16 cellular contexts compared by ENCODE assay signal in genomic region chr5:22500521-22500920, GRCh38.
A peak's percentile ranks its signal among the peaks of the same experiment; 100 is the strongest.
DNase-seq lines count a peak whose midpoint lies in the region; ATAC-seq, FAIRE-seq and TF ChIP-seq lines count a peak whose summit lies in the region.
"Had no signal": no experiment of that assay in that cellular context is flagged by ENCODE, and none has a peak within 500 bp of the region (broad histone marks: within the 10 kb centered on the region; RNA-seq: fewer than 3 reads in every experiment).

No MANE protein-coding gene starts in this region.

- ATAC-seq in body of pancreas: no peak
- ATAC-seq: CD8-positive, alpha-beta T cell; HCT116; HepG2 had no signal

- H3K27ac ChIP-seq in WERI-Rb-1 (peak overlapping the region; percentile 23), body of pancreas (no peak overlapping the region)
- H3K27ac ChIP-seq: GM23248 had no signal

- no peak for TF ChIP-seq POLR2A in body of pancreas (IDR thresholded peaks at IDR 0.05)

- no peaks in the 10 kb centered on the region for H3K4me1 ChIP-seq in body of pancreas

- no peak overlapping the region for H3K4me3 ChIP-seq in WERI-Rb-1 (ENCODE audit: low read depth, low read length)
- no peak overlapping the region for H3K4me3 ChIP-seq in body of pancreas
- H3K4me3 ChIP-seq: GM23248 had no signal

- peak; percentile 90 for FAIRE-seq in D721Med (lab: Jason Lieb, UNC)
- FAIRE-seq: GM19239, HepG2, HTR-8/SVneo had no signal

- no peaks in the 10 kb centered on the region for H3K36me3 ChIP-seq in WERI-Rb-1
- H3K36me3 ChIP-seq in body of pancreas (replicated peaks in 1 of 2; ENCODE audit: insufficient read depth in 1 of 2, low read depth in 2 of 2): no peaks in the 10 kb centered on the region

- H3K9me3 ChIP-seq in WERI-Rb-1 (ENCODE audit: severe bottlenecking) (peaks cover 8% of the 10 kb centered on the region), body of pancreas (peaks cover 0 to 4% (median 0%) of the 10 kb centered on the region in 3 donors)

- DNase-seq in D721Med (ENCODE audit: insufficient read length, low spot score) (no peak), NCI-H187 treated with DMSO at 0.1 percent for 48 hours (lab: John Stamatoyannopoulos, UW) (peak; percentile 21), NCI-H524 treated with DMSO at 0.1 percent for 48 hours (lab: John Stamatoyannopoulos, UW) (peak; percentile 8), WERI-Rb-1 (no peak), body of pancreas (no peak), SW480 (ENCODE audit: low spot score) (no peak)
- no peak for DNase-seq in effector CD4-positive, alpha-beta T cell
- DNase-seq: CD8-positive, alpha-beta T cell; COR-L47; DMS53; GF-D8; GM23248 had no signal

- H3K27me3 ChIP-seq in WERI-Rb-1 (ENCODE audit: insufficient read depth, low read depth, severe bottlenecking): no peaks in the 10 kb centered on the region
- H3K27me3 ChIP-seq in body of pancreas: no peaks in the 10 kb centered on the region

- TF ChIP-seq CTCF in D721Med (IDR thresholded peaks at IDR 0.05; ENCODE audit: insufficient read depth, missing control alignments) (no peak), WERI-Rb-1 (IDR thresholded peaks at IDR 0.05; ENCODE audit: low read depth, low read length) (no peak), body of pancreas (IDR thresholded peaks at IDR 0.05) (no peak)

- 48 to 62% methylated on average over 1 of the region's 1 CpG for WGBS in body of pancreas, 2 donors

- intact Hi-C loops in body of pancreas (cut with DNase I): no loop called here

Comparison
In these comparisons a context has a peak if more than half of its experiments do, and no peak if none do; other contexts are left out.
1. DNase-seq: peak in NCI-H187 treated with DMSO at 0.1 percent for 48 hours (single experiment) and NCI-H524 treated with DMSO at 0.1 percent for 48 hours (single experiment); none in D721Med (single experiment), WERI-Rb-1 (single experiment), body of pancreas (0 of 4), SW480 (single experiment) and effector CD4-positive, alpha-beta T cell (single experiment).